Comparison of ENCODE assay signal across 13 cellular contexts in genomic region chr5:111706345-111706744, GRCh38.
"Had no signal": no experiment of that assay in that cellular context is flagged by ENCODE, and none has a peak within 500 bp of the region (broad histone marks: within the 10 kb centered on the region; RNA-seq: fewer than 3 reads in every experiment).

No MANE protein-coding gene starts in this region.

- H3K4me3 ChIP-seq: esophagus muscularis mucosa, thoracic aorta had no signal

- H3K9me3 ChIP-seq: esophagus muscularis mucosa, SK-N-SH, thoracic aorta had no signal

- H3K27ac ChIP-seq: esophagus muscularis mucosa, foreskin keratinocyte, thoracic aorta had no signal

- H3K36me3 ChIP-seq: esophagus muscularis mucosa, thoracic aorta had no signal

- ATAC-seq: activated CD4-positive, CD25-positive, alpha-beta regulatory T cell treated with anti-CD3 and anti-CD28 coated beads, Interleukin-2, amount 50 U/mL, for 24 hours; foreskin keratinocyte; natural killer cell treated with Interleukin-12 subunit alpha and Interleukin-12 subunit beta and Interleukin-15 and Interleukin-18, amount 100 ng/mL, for 72 hours; stimulated activated naive CD8-positive, alpha-beta T cell treated with anti-CD3 and anti-CD28 coated beads, Interleukin-15, amount 100 ng/mL, for 72 hours had no signal

- H3K4me1 ChIP-seq: foreskin keratinocyte had no signal

- H3K27me3 ChIP-seq: esophagus muscularis mucosa, foreskin keratinocyte had no signal

- DNase-seq: activated T-cell treated with anti-CD3 and anti-CD28 coated beads, Interleukin-2, amount 50 U/mL, for 1 hour; amniotic stem cell; cerebellar nuclear complex; foreskin keratinocyte; hippocampal formation; SK-N-SH; stimulated activated CD4-positive, alpha-beta T cell treated with anti-CD3 and anti-CD28 coated beads, Interleukin-4, amount 100 ng/mL, for 4 hours; stimulated activated naive CD8-positive, alpha-beta T cell treated with anti-CD3 and anti-CD28 coated beads, Interleukin-15, amount 100 ng/mL, for 72 hours; T-helper 2 cell had no signal
